3 cellular contexts compared by ENCODE assay signal in the genomic region with DNA sequence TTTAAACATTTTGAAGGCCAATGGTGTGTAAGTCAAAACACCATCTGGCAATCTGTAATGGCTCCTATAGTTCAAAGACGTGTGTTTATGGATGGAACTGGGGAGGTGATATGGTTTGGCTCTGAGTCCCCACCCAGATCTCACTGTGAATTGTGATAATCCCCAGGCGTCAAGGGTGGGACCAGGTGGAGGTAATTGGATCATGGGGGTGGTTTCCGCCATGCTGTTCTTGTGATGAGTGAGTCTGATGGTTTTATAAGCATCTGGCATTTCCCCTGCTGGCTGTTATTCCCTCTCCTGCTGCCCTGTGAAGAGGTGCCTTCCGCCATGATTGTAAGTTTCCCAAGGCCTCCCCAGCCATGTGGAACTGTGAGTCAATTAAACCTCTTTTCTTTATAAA. TPM values are rescaled to one million over a fixed set of nuclear protein-coding genes. Genes with fewer than 3 reads are reported as not detected.
"Had no signal": no experiment of that assay in that cellular context is flagged by ENCODE, and none has a peak within 500 bp of the region (broad histone marks: within the 10 kb centered on the region; RNA-seq: fewer than 3 reads in every experiment).

No MANE protein-coding gene starts in this region.

RNA-seq across cellular contexts. Expression of a gene that starts 52.2 kb away (rescaled TPM):
- total RNA-seq: mononuclear cell, natural killer cell had no signal
- polyA plus RNA-seq: immature natural killer cell had no signal
